19 cellular contexts compared by ENCODE assay signal in genomic region chr12:20089077-20089476, GRCh38.
"Had no signal": no experiment of that assay in that cellular context is flagged by ENCODE, and none has a peak within 500 bp of the region (broad histone marks: within the 10 kb centered on the region; RNA-seq: fewer than 3 reads in every experiment).

No MANE protein-coding gene starts in this region.

- ATAC-seq: Panc1, PC-3, T-cell had no signal

- H3K9ac ChIP-seq: SK-N-SH had no signal

- H3K4me3 ChIP-seq: MG63 had no signal

- DNase-seq: Karpas-422, KBM-7, MG63, NCI-H1092 treated with DMSO at 0.1 percent for 48 hours, NCI-H1436 treated with DMSO at 0.1 percent for 48 hours, NCI-H1694, NCI-H187 treated with DMSO at 0.1 percent for 48 hours, NCI-H2029 treated with DMSO at 0.1 percent for 48 hours, NCI-H2227 treated with DMSO at 0.1 percent for 48 hours, NCI-H524, NCI-H526 treated with DMSO at 0.1 percent for 48 hours, NCI-H748 treated with DMSO at 0.1 percent for 48 hours, PC-3, SHP77, SK-N-SH, SW 1271, T-cell had no signal

- H3K4me2 ChIP-seq: SK-N-SH had no signal

- H3K36me3 ChIP-seq: MG63 had no signal

- H3K27me3 ChIP-seq: MG63 had no signal

- H3K9me3 ChIP-seq: SK-N-SH had no signal

- H3K27ac ChIP-seq: RWPE1 had no signal
